Comparison of ENCODE assay signal across 1 cellular context in the genomic region with DNA sequence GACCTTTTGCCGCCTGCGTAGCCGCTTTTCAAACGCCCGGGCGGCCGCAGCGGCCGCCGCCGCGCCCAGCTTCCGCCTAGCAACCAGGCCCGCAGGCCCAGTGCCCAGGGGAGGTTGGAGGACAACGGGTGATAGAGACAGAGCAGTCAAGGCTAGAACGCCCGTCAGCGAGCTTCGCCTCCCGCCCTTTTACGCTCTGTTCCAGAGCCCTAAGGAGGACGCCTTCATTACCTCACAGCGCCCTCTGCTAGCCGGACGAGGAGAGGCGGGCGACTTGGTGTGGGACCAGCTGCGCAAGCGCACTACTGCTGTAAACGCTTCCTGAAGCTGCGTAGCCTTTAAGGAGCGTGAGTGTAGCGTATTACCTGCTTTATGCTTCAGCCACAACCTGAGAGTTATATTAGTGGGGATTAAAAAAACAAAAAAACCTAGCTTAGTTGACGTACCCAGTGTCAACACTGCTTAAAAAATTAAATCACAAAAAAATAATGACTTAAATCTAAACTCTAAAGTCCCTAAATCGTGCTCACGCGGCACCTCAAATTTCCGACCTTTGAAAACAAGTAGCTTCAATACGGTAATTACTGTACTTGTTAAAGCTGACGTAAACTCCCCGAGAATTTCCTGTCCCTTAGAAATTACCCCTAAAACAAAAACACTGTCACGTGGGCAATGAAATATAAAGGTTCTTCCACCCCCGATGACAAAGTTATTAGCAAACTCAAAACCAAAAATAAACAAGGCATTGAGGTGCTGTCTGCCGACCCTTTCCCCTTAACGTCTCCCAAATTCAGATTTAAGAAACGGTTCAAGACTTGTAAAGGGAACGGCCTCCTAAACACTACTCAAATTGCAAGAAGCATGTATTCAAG.
TF ChIP-seq lines count a peak whose summit lies in the region.

A gene (minus strand): TSS at position 126 of the 872 bp plus-strand sequence. CDS start 405 bp downstream, outside the sequence.

TF ChIP-seq in HepG2, 621 proteins besides CTCF, POLR2A, EP300 and RAD21 (continued from another document and continues in another):
- TF ChIP-seq, protein P1, sequence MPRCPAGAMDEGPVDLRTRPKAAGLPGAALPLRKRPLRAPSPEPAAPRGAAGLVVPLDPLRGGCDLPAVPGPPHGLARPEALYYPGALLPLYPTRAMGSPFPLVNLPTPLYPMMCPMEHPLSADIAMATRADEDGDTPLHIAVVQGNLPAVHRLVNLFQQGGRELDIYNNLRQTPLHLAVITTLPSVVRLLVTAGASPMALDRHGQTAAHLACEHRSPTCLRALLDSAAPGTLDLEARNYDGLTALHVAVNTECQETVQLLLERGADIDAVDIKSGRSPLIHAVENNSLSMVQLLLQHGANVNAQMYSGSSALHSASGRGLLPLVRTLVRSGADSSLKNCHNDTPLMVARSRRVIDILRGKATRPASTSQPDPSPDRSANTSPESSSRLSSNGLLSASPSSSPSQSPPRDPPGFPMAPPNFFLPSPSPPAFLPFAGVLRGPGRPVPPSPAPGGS (CRISPR knock-in tag; IDR thresholded peaks at IDR 0.05), result no peak
- TF ChIP-seq, protein P2, sequence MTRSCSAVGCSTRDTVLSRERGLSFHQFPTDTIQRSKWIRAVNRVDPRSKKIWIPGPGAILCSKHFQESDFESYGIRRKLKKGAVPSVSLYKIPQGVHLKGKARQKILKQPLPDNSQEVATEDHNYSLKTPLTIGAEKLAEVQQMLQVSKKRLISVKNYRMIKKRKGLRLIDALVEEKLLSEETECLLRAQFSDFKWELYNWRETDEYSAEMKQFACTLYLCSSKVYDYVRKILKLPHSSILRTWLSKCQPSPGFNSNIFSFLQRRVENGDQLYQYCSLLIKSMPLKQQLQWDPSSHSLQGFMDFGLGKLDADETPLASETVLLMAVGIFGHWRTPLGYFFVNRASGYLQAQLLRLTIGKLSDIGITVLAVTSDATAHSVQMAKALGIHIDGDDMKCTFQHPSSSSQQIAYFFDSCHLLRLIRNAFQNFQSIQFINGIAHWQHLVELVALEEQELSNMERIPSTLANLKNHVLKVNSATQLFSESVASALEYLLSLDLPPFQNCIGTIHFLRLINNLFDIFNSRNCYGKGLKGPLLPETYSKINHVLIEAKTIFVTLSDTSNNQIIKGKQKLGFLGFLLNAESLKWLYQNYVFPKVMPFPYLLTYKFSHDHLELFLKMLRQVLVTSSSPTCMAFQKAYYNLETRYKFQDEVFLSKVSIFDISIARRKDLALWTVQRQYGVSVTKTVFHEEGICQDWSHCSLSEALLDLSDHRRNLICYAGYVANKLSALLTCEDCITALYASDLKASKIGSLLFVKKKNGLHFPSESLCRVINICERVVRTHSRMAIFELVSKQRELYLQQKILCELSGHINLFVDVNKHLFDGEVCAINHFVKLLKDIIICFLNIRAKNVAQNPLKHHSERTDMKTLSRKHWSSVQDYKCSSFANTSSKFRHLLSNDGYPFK (CRISPR knock-in tag; IDR thresholded peaks at IDR 0.05; ENCODE audit: borderline replicate concordance), result peak; percentile 78; the same call in 1 of the 2 replicates
- no peak for TF ChIP-seq JDP2 (CRISPR knock-in tag; IDR thresholded peaks at IDR 0.05; ENCODE audit: borderline replicate concordance)
- TF ChIP-seq ZNF124 (CRISPR knock-in tag; IDR thresholded peaks at IDR 0.05), result 0 out of 2 replicates have a peak, but pooled peaks have one; percentile 40
- TF ChIP-seq, protein P3, sequence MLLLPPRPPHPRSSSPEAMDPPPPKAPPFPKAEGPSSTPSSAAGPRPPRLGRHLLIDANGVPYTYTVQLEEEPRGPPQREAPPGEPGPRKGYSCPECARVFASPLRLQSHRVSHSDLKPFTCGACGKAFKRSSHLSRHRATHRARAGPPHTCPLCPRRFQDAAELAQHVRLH (CRISPR knock-in tag; IDR thresholded peaks at IDR 0.05; ENCODE audit: borderline replicate concordance, low read depth), result peak; percentile 50; the same call in 1 of the 2 replicates
- TF ChIP-seq ZNF713 (CRISPR knock-in tag; IDR thresholded peaks at IDR 0.05), result no peak
- TF ChIP-seq ZIK1 (CRISPR knock-in tag; IDR thresholded peaks at IDR 0.05; ENCODE audit: borderline replicate concordance, low read depth), result no peak
- TF ChIP-seq PPARG (CRISPR knock-in tag; conservative IDR thresholded peaks at IDR 0.05), result no peak; the same call in 1 of the 2 replicates
- no peak; the same call in 1 of the 2 replicates for TF ChIP-seq SMAD1 (CRISPR knock-in tag; IDR thresholded peaks at IDR 0.05; ENCODE audit: borderline replicate concordance, low read depth)
- TF ChIP-seq, protein P4, sequence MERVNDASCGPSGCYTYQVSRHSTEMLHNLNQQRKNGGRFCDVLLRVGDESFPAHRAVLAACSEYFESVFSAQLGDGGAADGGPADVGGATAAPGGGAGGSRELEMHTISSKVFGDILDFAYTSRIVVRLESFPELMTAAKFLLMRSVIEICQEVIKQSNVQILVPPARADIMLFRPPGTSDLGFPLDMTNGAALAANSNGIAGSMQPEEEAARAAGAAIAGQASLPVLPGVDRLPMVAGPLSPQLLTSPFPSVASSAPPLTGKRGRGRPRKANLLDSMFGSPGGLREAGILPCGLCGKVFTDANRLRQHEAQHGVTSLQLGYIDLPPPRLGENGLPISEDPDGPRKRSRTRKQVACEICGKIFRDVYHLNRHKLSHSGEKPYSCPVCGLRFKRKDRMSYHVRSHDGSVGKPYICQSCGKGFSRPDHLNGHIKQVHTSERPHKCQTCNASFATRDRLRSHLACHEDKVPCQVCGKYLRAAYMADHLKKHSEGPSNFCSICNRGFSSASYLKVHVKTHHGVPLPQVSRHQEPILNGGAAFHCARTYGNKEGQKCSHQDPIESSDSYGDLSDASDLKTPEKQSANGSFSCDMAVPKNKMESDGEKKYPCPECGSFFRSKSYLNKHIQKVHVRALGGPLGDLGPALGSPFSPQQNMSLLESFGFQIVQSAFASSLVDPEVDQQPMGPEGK (CRISPR knock-in tag; IDR thresholded peaks at IDR 0.05), result peak; percentile 38; the same call in 1 of the 2 replicates
- no peak for TF ChIP-seq ZNF143 (CRISPR knock-in tag; IDR thresholded peaks at IDR 0.05)
- TF ChIP-seq SAP130 (CRISPR knock-in tag; IDR thresholded peaks at IDR 0.05; ENCODE audit: low read depth), result peak; percentile 91
- TF ChIP-seq, protein P5, sequence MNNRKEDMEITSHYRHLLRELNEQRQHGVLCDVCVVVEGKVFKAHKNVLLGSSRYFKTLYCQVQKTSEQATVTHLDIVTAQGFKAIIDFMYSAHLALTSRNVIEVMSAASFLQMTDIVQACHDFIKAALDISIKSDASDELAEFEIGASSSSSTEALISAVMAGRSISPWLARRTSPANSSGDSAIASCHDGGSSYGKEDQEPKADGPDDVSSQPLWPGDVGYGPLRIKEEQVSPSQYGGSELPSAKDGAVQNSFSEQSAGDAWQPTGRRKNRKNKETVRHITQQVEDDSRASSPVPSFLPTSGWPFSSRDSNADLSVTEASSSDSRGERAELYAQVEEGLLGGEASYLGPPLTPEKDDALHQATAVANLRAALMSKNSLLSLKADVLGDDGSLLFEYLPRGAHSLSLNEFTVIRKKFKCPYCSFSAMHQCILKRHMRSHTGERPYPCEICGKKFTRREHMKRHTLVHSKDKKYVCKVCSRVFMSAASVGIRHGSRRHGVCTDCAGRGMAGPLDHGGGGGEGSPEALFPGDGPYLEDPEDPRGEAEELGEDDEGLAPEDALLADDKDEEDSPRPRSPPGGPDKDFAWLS (CRISPR knock-in tag; IDR thresholded peaks at IDR 0.05; ENCODE audit: borderline replicate concordance), result no peak
- TF ChIP-seq SP1 (IDR thresholded peaks at IDR 0.05), result no peak
- TF ChIP-seq SP1 (CRISPR knock-in tag; IDR thresholded peaks at IDR 0.05), result peak; percentile 67; the same call in 1 of the 2 replicates
- no peak for TF ChIP-seq ZFP82 (CRISPR knock-in tag; IDR thresholded peaks at IDR 0.05; ENCODE audit: borderline replicate concordance)
- TF ChIP-seq CENPX (CRISPR knock-in tag; IDR thresholded peaks at IDR 0.05), result no peak
- no peak for TF ChIP-seq ZNF10 (CRISPR knock-in tag; IDR thresholded peaks at IDR 0.05; ENCODE audit: borderline replicate concordance, low read depth)
- TF ChIP-seq ZNF556 (CRISPR knock-in tag; IDR thresholded peaks at IDR 0.05; ENCODE audit: borderline replicate concordance), result peak; percentile 78
- TF ChIP-seq GZF1 (CRISPR knock-in tag; IDR thresholded peaks at IDR 0.05), result peak; percentile 100
- 0 out of 2 replicates have a peak, but pooled peaks have one; percentile 16 for TF ChIP-seq TP53 (CRISPR knock-in tag; conservative IDR thresholded peaks at IDR 0.05)
- no peak for TF ChIP-seq POLR2AphosphoS2 (IDR thresholded peaks at IDR 0.05; ENCODE audit: low read depth, low read length)
- TF ChIP-seq, protein P6, sequence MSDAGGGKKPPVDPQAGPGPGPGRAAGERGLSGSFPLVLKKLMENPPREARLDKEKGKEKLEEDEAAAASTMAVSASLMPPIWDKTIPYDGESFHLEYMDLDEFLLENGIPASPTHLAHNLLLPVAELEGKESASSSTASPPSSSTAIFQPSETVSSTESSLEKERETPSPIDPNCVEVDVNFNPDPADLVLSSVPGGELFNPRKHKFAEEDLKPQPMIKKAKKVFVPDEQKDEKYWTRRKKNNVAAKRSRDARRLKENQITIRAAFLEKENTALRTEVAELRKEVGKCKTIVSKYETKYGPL (CRISPR knock-in tag; IDR thresholded peaks at IDR 0.05), result 0 out of 2 replicates have a peak, but pooled peaks have one; percentile 60
- peak; percentile 89; the same call in 1 of the 2 replicates for TF ChIP-seq SIN3A (IDR thresholded peaks at IDR 0.05; ENCODE audit: borderline replicate concordance, low read depth, low read length)
- TF ChIP-seq, protein P7, sequence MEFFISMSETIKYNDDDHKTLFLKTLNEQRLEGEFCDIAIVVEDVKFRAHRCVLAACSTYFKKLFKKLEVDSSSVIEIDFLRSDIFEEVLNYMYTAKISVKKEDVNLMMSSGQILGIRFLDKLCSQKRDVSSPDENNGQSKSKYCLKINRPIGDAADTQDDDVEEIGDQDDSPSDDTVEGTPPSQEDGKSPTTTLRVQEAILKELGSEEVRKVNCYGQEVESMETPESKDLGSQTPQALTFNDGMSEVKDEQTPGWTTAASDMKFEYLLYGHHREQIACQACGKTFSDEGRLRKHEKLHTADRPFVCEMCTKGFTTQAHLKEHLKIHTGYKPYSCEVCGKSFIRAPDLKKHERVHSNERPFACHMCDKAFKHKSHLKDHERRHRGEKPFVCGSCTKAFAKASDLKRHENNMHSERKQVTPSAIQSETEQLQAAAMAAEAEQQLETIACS (CRISPR knock-in tag; IDR thresholded peaks at IDR 0.05), result no peak
- peak; percentile 100 for TF ChIP-seq ZMYM4 (CRISPR knock-in tag; IDR thresholded peaks at IDR 0.05)
- TF ChIP-seq ZNF768 (CRISPR knock-in tag; IDR thresholded peaks at IDR 0.05), result peak; percentile 63; the same call in 1 of the 2 replicates
- TF ChIP-seq, protein P8, sequence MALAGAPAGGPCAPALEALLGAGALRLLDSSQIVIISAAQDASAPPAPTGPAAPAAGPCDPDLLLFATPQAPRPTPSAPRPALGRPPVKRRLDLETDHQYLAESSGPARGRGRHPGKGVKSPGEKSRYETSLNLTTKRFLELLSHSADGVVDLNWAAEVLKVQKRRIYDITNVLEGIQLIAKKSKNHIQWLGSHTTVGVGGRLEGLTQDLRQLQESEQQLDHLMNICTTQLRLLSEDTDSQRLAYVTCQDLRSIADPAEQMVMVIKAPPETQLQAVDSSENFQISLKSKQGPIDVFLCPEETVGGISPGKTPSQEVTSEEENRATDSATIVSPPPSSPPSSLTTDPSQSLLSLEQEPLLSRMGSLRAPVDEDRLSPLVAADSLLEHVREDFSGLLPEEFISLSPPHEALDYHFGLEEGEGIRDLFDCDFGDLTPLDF (CRISPR knock-in tag; IDR thresholded peaks at IDR 0.05), result peak; percentile 81
- TF ChIP-seq, protein P9, sequence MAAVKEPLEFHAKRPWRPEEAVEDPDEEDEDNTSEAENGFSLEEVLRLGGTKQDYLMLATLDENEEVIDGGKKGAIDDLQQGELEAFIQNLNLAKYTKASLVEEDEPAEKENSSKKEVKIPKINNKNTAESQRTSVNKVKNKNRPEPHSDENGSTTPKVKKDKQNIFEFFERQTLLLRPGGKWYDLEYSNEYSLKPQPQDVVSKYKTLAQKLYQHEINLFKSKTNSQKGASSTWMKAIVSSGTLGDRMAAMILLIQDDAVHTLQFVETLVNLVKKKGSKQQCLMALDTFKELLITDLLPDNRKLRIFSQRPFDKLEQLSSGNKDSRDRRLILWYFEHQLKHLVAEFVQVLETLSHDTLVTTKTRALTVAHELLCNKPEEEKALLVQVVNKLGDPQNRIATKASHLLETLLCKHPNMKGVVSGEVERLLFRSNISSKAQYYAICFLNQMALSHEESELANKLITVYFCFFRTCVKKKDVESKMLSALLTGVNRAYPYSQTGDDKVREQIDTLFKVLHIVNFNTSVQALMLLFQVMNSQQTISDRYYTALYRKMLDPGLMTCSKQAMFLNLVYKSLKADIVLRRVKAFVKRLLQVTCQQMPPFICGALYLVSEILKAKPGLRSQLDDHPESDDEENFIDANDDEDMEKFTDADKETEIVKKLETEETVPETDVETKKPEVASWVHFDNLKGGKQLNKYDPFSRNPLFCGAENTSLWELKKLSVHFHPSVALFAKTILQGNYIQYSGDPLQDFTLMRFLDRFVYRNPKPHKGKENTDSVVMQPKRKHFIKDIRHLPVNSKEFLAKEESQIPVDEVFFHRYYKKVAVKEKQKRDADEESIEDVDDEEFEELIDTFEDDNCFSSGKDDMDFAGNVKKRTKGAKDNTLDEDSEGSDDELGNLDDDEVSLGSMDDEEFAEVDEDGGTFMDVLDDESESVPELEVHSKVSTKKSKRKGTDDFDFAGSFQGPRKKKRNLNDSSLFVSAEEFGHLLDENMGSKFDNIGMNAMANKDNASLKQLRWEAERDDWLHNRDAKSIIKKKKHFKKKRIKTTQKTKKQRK (IDR thresholded peaks at IDR 0.05; ENCODE audit: low read length), result no peak
- TF ChIP-seq, protein P10, sequence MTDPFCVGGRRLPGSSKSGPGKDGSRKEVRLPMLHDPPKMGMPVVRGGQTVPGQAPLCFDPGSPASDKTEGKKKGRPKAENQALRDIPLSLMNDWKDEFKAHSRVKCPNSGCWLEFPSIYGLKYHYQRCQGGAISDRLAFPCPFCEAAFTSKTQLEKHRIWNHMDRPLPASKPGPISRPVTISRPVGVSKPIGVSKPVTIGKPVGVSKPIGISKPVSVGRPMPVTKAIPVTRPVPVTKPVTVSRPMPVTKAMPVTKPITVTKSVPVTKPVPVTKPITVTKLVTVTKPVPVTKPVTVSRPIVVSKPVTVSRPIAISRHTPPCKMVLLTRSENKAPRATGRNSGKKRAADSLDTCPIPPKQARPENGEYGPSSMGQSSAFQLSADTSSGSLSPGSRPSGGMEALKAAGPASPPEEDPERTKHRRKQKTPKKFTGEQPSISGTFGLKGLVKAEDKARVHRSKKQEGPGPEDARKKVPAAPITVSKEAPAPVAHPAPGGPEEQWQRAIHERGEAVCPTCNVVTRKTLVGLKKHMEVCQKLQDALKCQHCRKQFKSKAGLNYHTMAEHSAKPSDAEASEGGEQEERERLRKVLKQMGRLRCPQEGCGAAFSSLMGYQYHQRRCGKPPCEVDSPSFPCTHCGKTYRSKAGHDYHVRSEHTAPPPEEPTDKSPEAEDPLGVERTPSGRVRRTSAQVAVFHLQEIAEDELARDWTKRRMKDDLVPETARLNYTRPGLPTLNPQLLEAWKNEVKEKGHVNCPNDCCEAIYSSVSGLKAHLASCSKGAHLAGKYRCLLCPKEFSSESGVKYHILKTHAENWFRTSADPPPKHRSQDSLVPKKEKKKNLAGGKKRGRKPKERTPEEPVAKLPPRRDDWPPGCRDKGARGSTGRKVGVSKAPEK (CRISPR knock-in tag; IDR thresholded peaks at IDR 0.05; ENCODE audit: borderline replicate concordance), result no peak
